ENCODE assay signal across 18 cellular contexts in genomic region chr5:135051399-135051798, GRCh38. TPM values are rescaled to one million over a fixed set of nuclear protein-coding genes. Genes with fewer than 3 reads are reported as not detected.
A peak's percentile ranks its signal among the peaks of the same experiment; 100 is the strongest.
DNase-seq lines count a peak whose midpoint lies in the region; ATAC-seq and TF ChIP-seq lines count a peak whose summit lies in the region.
"Had no signal": no experiment of that assay in that cellular context is flagged by ENCODE, and none has a peak within 500 bp of the region (broad histone marks: within the 10 kb centered on the region; RNA-seq: fewer than 3 reads in every experiment).

No MANE protein-coding gene starts in this region.

- dilution Hi-C loops in IMR-90 (cut with HindIII; ENCODE audit: low sequenced_read_pairs, unreplicated experiment): no loop called here

- no TSS peak for BruUV-seq in IMR-90 (replicated peaks; lab: Mats Ljungman, UMichigan)
- no TSS peak for BruUV-seq in OCI-LY7 (replicated peaks; lab: Mats Ljungman, UMichigan)

- TF ChIP-seq CTCF in IMR-90 (conservative IDR thresholded peaks at IDR 0.05; ENCODE audit: low read depth, low read length): no peak
- no peak for TF ChIP-seq CTCF in OCI-LY7 (conservative IDR thresholded peaks at IDR 0.05; ENCODE audit: low read length)
- no peak for TF ChIP-seq CTCF in fibroblast of villous mesenchyme (IDR thresholded peaks at IDR 0.05; ENCODE audit: insufficient read depth, low read depth, low read length)

- H3K4me1 Mint-ChIP-seq in stimulated activated memory B cell treated with anti-CD40 and anti-IgM and Interleukin-4, amounts not matched to agents 10 μg/mL and 1 μg/mL and 100 μg/mL, for 72 hours: peaks cover 60% of the 10 kb centered on the region

- H3K27ac ChIP-seq in IMR-90 (ENCODE audit: insufficient read depth, low read length) (no peak overlapping the region), OCI-LY7 (ENCODE audit: low read depth, low read length, poor library complexity, severe bottlenecking) (peak overlapping the region; percentile 97)
- H3K27ac ChIP-seq: SJCRH30 had no signal

- peaks cover 6% of the 10 kb centered on the region for H3K36me3 Mint-ChIP-seq in stimulated activated memory B cell treated with anti-CD40 and anti-IgM and Interleukin-4, amounts not matched to agents 10 μg/mL and 1 μg/mL and 100 μg/mL, for 72 hours

- no peak overlapping the region for H2AK9ac ChIP-seq in IMR-90 (replicated peaks; ENCODE audit: low read depth, low read length, poor library complexity)

- no peak for DNase-seq in IMR-90
- peak; percentile 45 for DNase-seq in OCI-LY7 (ENCODE audit: low spot score)
- DNase-seq in fibroblast of villous mesenchyme (ENCODE audit: low read depth): peak; percentile 23
- DNase-seq in NCI-H2171 (lab: John Stamatoyannopoulos, UW): no peak
- no peak for DNase-seq in SW480 (ENCODE audit: low spot score)
- DNase-seq: H7, NCI-H1105 treated with DMSO at 0.1 percent for 48 hours, NCI-H146, NCI-H2029, NCI-H2227 treated with DMSO at 0.1 percent for 48 hours, NCI-H526 treated with DMSO at 0.1 percent for 48 hours, SJCRH30, T-helper 1 cell had no signal

- H3K4me1 ChIP-seq in IMR-90 (ENCODE audit: control insufficient read depth, insufficient read depth, low read length) (peaks cover 12% of the 10 kb centered on the region; the same call in 1 of the 2 replicates), OCI-LY7 (ENCODE audit: insufficient read depth, low read length, poor library complexity, severe bottlenecking) (peaks cover 97% of the 10 kb centered on the region)
- H3K4me1 ChIP-seq: SJCRH30 had no signal

- no peak overlapping the region for H4K8ac ChIP-seq in IMR-90 (ENCODE audit: low read depth in 2 of 2, low read length in 2 of 2)

- intact Hi-C loops in IMR-90 (cut with micrococcal nuclease) (no loop called here), OCI-LY7 (cut with micrococcal nuclease; ENCODE audit: unreplicated experiment) (loop anchor here (5.0 kb wide), 1 partner anchor 126 kb away; no protein-coding TSS in a partner anchor)

- H2BK120ac ChIP-seq in IMR-90 (ENCODE audit: low read depth, low read length): 0 out of 2 replicates have a peak overlapping the region, but pooled peaks have one; percentile 4

- no peak for TF ChIP-seq RAD21 in IMR-90 (IDR thresholded peaks at IDR 0.05; ENCODE audit: low read length)

- H3K36me3 ChIP-seq in IMR-90 (ENCODE audit: control insufficient read depth, insufficient read depth, low read length): no peaks in the 10 kb centered on the region
- H3K36me3 ChIP-seq in OCI-LY7 (ENCODE audit: insufficient read depth, low read length): no peaks in the 10 kb centered on the region
- H3K36me3 ChIP-seq: SJCRH30 had no signal

- H3K27me3 Mint-ChIP-seq in stimulated activated memory B cell treated with anti-CD40 and anti-IgM and Interleukin-4, amounts not matched to agents 10 μg/mL and 1 μg/mL and 100 μg/mL, for 72 hours: peaks cover 67% of the 10 kb centered on the region

- no peak overlapping the region for H3K4me3 ChIP-seq in IMR-90 (ENCODE audit: insufficient read depth, low read depth, low read length)
- H3K4me3 ChIP-seq in OCI-LY7 (ENCODE audit: low read depth, low read length, poor library complexity, severe bottlenecking): no peak overlapping the region
- H3K4me3 ChIP-seq in fibroblast of villous mesenchyme (ENCODE audit: low read depth, low read length): no peak overlapping the region
- H3K4me3 ChIP-seq: SJCRH30 had no signal

- peak overlapping the region; percentile 6 for H3K27ac Mint-ChIP-seq in stimulated activated memory B cell treated with anti-CD40 and anti-IgM and Interleukin-4, amounts not matched to agents 10 μg/mL and 1 μg/mL and 100 μg/mL, for 72 hours
- H3K27ac Mint-ChIP-seq: T-helper 2 cell treated with Interferon-gamma antibody and Interleukin-4, amounts not matched to agents 5 μg/mL and 100 μg/mL, for 36 hours had no signal

- H3K27me3 ChIP-seq in IMR-90 (ENCODE audit: control insufficient read depth, insufficient read depth, low read length): peaks cover 31% of the 10 kb centered on the region
- H3K27me3 ChIP-seq: SJCRH30 had no signal

- H2AK5ac ChIP-seq in IMR-90 (ENCODE audit: low read depth, low read length): peak overlapping the region; percentile 7; the same call in 1 of the 2 replicates

- no peak overlapping the region for H3K4me3 Mint-ChIP-seq in stimulated activated memory B cell treated with anti-CD40 and anti-IgM and Interleukin-4, amounts not matched to agents 10 μg/mL and 1 μg/mL and 100 μg/mL, for 72 hours
- H3K4me3 Mint-ChIP-seq: T-helper 2 cell treated with Interferon-gamma antibody and Interleukin-4, amounts not matched to agents 5 μg/mL and 100 μg/mL, for 36 hours had no signal

- POLR2A ChIA-PET in IMR-90 (lab: Charles Lee; ENCODE audit: unreplicated experiment): no interaction called here
- POLR2A ChIA-PET in OCI-LY7 (lab: Charles Lee): interaction anchor here (1.4 to 2.7 kb wide), 5 partner anchors 12 to 20 kb away, joined by 3 to 19 read pairs (median 5); no protein-coding TSS in a partner anchor

- peaks cover 7% of the 10 kb centered on the region; the same call in 1 of the 2 replicates for H3K9me1 ChIP-seq in IMR-90 (ENCODE audit: insufficient read depth, low read length)

- H3K56ac ChIP-seq in IMR-90 (ENCODE audit: extremely low read depth, insufficient read depth, low read length): no peak overlapping the region

- H3K4me2 ChIP-seq in IMR-90 (ENCODE audit: low read depth, low read length) (no peak overlapping the region), OCI-LY7 (ENCODE audit: low read length) (peak overlapping the region; percentile 95)

- 30% methylated on average over 2 of the region's 3 CpGs; no CpG with 5 or more reads in 1 of the 2 experiments for WGBS in IMR-90 (ENCODE audit: extremely low coverage in 2 of 2, insufficient read length in 1 of 2), 2 experiments

- no peak overlapping the region for H2BK15ac ChIP-seq in IMR-90 (ENCODE audit: low read depth, low read length)

- H3K18ac ChIP-seq in IMR-90 (ENCODE audit: low read depth, low read length): no peak overlapping the region

- no peak overlapping the region for H4K5ac ChIP-seq in IMR-90 (ENCODE audit: low read depth, low read length)

- no peak overlapping the region for H2BK20ac ChIP-seq in IMR-90 (ENCODE audit: low read depth, low read length)

- H3K9me3 ChIP-seq in IMR-90 (ENCODE audit: control insufficient read depth, insufficient read depth, low read length) (no peaks in the 10 kb centered on the region), OCI-LY7 (ENCODE audit: low read length) (no peaks in the 10 kb centered on the region)
- H3K9me3 ChIP-seq: SJCRH30 had no signal

- peak overlapping the region; percentile 10 for H2AFZ ChIP-seq in IMR-90 (replicated peaks; ENCODE audit: low read length, poor library complexity)
- H2AFZ ChIP-seq in OCI-LY7 (ENCODE audit: low read length): peak overlapping the region; percentile 70; the same call in 1 of the 2 replicates

- H3K9me2 ChIP-seq in OCI-LY7 (ENCODE audit: insufficient read depth, low read length): no peaks in the 10 kb centered on the region

- no peak overlapping the region for H2BK5ac ChIP-seq in IMR-90 (ENCODE audit: low read depth, low read length, poor library complexity, severe bottlenecking)

- no peak overlapping the region for H3K9ac ChIP-seq in IMR-90 (ENCODE audit: low read depth, low read length)

- in situ Hi-C loops in IMR-90 (cut with MboI; ENCODE audit: low sequenced_read_pairs): no loop called here

- no peak for TF ChIP-seq POLR2A in IMR-90 (IDR thresholded peaks at IDR 0.05; ENCODE audit: low read depth, low read length)

- peak overlapping the region; percentile 26; the same call in 1 of the 2 replicates for H3K4ac ChIP-seq in IMR-90 (ENCODE audit: low read depth, low read length)

- H3K79me1 ChIP-seq in IMR-90 (ENCODE audit: low read depth in 1 of 2, low read length in 2 of 2): no peaks in the 10 kb centered on the region

- H3K23ac ChIP-seq in IMR-90 (ENCODE audit: low read depth, low read length): peak overlapping the region; percentile 36

- CTCF ChIA-PET in IMR-90 (lab: Yijun Ruan, JAX) (no interaction called here), OCI-LY7 (lab: Charles Lee; ENCODE audit: unreplicated experiment) (no interaction called here)

- H3K79me2 ChIP-seq in OCI-LY7 (ENCODE audit: insufficient read depth, low read depth, low read length): peaks cover 6% of the 10 kb centered on the region; the same call in 1 of the 2 replicates

- ATAC-seq in IMR-90 (ENCODE audit: low read depth) (no peak), HG02623 (IDR thresholded peaks at IDR 0.05; ENCODE audit: unreplicated experiment) (no peak)
- ATAC-seq in stimulated activated memory B cell treated with anti-CD40 and anti-IgM and Interleukin-4, amounts not matched to agents 10 μg/mL and 1 μg/mL and 100 μg/mL, for 72 hours: no peak
- ATAC-seq: SK-N-SH treated with all-trans-retinoic acid at 6 μM for 48 hours had no signal

- 0 out of 2 replicates have a peak overlapping the region, but pooled peaks have one; percentile 29 for H3K14ac ChIP-seq in IMR-90 (replicated peaks; ENCODE audit: low read depth, low read length)

- H3K9me3 Mint-ChIP-seq in stimulated activated memory B cell treated with anti-CD40 and anti-IgM and Interleukin-4, amounts not matched to agents 10 μg/mL and 1 μg/mL and 100 μg/mL, for 72 hours: no peaks in the 10 kb centered on the region
- H3K9me3 Mint-ChIP-seq: IgD-negative memory B cell; T-helper 2 cell treated with Interferon-gamma antibody and Interleukin-4, amounts not matched to agents 5 μg/mL and 100 μg/mL, for 36 hours had no signal

- H4K91ac ChIP-seq in IMR-90 (ENCODE audit: insufficient read depth, low read depth, low read length): no peak overlapping the region

- H4K20me1 ChIP-seq in IMR-90 (ENCODE audit: insufficient read depth, low read length) (no peaks in the 10 kb centered on the region; the same call in 1 of the 2 replicates), OCI-LY7 (ENCODE audit: insufficient read depth, low read length) (no peaks in the 10 kb centered on the region)

TF ChIP-seq in IMR-90, 13 proteins besides CTCF, POLR2A, EP300 and RAD21 (continues in another document):
- no peak for TF ChIP-seq BHLHE40 (IDR thresholded peaks at IDR 0.05; ENCODE audit: low read depth, low read length)
- no peak for TF ChIP-seq USF2 (IDR thresholded peaks at IDR 0.05; ENCODE audit: low read depth, low read length)
- TF ChIP-seq FOS (IDR thresholded peaks at IDR 0.05; ENCODE audit: low read depth, low read length): no peak
- TF ChIP-seq RCOR1 (IDR thresholded peaks at IDR 0.05; ENCODE audit: insufficient replicate concordance, low read length): no peak

RNA-seq across cellular contexts. Expression of gene PITX1, which starts 17.4 kb away (rescaled TPM):
- 10.3 and 10.4 TPM in 2 replicates for total RNA-seq in IMR-90 (2012; rRNA removed)
- 29.8 and 41.9 TPM in 2 replicates for polyA plus RNA-seq in IMR-90 (2012; rRNA removed)
- 29.9 and 83.6 TPM in 2 replicates for polyA plus RNA-seq in IMR-90 (2012; cell fraction: cytosol; rRNA removed)
- polyA plus RNA-seq in IMR-90 (2012; cell fraction: nucleus; rRNA removed; ENCODE audit: low replicate concordance): 40.5 and 74.0 TPM in 2 replicates
- total RNA-seq in OCI-LY7 (2014; rRNA removed; shearing (Covaris generic)): 55.3 and 56.3 TPM in 2 replicates
- 66.8 and 76.4 TPM in 2 replicates for total RNA-seq in OCI-LY7 (2022)
- total RNA-seq in fibroblast of villous mesenchyme: 19.9 and 66.7 TPM in 2 replicates
- total RNA-seq: H7 had no signal

Comparison
In these comparisons a context has a peak if more than half of its experiments do, and no peak if none do; other contexts are left out.
1. DNase-seq: peak in OCI-LY7 (single experiment) and fibroblast of villous mesenchyme (single experiment); none in IMR-90 (single experiment), NCI-H2171 (single experiment) and SW480 (single experiment).